Comparison of ENCODE assay signal across 8 cellular contexts in genomic region chr4:94995684-94996394, GRCh38.
DNase-seq lines count a peak whose midpoint lies in the region; ATAC-seq and TF ChIP-seq lines count a peak whose summit lies in the region.

No MANE protein-coding gene starts in this region.

- ATAC-seq in GM18868 (IDR thresholded peaks at IDR 0.05; ENCODE audit: unreplicated experiment) (peak; percentile 58), left cardiac atrium (peak; percentile 84 to 93), HG03457 (IDR thresholded peaks at IDR 0.05; ENCODE audit: unreplicated experiment) (no peak), HG03342 (IDR thresholded peaks at IDR 0.05; ENCODE audit: unreplicated experiment) (no peak)

- intact Hi-C loops in left cardiac atrium (cut with DNase I), result no loop called here

- peak; percentile 28 for DNase-seq in left cardiac atrium
- DNase-seq in renal cortical epithelial cell (ENCODE audit: low read depth), result peak; percentile 88
- DNase-seq in COLO668 (lab: John Stamatoyannopoulos, UW; ENCODE audit: unreplicated experiment), result no peak
- no peak for DNase-seq in HuH-7.5 (ENCODE audit: low spot score)

TF ChIP-seq in PFSK-1, 5 proteins besides CTCF, POLR2A, EP300 and RAD21:
- TF ChIP-seq SIN3A (IDR thresholded peaks at IDR 0.05; ENCODE audit: borderline replicate concordance, insufficient read depth, low read length) (no peak), POLR2AphosphoS5 (IDR thresholded peaks at IDR 0.05; ENCODE audit: low read depth, low read length) (0 out of 2 replicates have a peak, but pooled peaks have one; percentile 25)

Comparison
In these comparisons a context has a peak if more than half of its experiments do, and no peak if none do; other contexts are left out.
1. ATAC-seq: peak in GM18868 (single experiment) and left cardiac atrium (2 of 2); none in HG03457 (single experiment) and HG03342 (single experiment).
2. DNase-seq: peak in left cardiac atrium (single experiment) and renal cortical epithelial cell (single experiment); none in COLO668 (single experiment) and HuH-7.5 (single experiment).